17 cellular contexts compared by ENCODE assay signal in the genomic region with DNA sequence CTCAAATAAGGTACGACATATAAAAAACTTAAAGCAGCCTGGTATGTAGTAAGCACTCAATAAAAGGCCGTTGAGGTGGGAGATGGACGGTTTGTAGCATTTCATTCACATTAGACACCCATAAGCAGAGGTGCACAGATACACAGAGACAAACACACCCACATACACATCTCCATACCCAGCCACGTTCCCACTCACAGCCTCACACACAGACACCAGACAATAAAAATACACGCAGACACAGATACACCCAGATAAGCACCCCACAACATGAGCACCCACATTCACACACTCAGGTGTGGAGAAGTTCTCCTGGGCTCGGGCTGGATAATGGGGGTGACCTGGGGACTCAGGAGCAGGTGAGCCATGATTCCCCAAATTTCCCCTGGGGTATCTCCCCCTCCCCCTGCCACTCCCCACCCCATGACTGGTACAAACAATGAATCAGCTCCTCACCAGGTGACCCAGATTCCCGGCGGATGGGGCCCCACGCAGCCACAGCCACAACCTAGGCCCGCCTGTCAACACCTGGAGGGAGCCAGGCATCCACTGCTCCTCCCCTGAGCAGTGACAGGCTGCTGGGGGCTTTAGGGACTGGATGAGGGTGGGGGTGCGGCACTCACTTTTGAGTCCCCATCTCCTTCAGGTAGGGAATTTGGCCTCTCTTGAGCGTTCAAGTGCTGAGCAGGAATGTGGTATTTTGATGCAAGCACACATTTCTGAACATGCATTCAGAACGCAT. TPM values are rescaled to one million over a fixed set of nuclear protein-coding genes. Genes with fewer than 3 reads are reported as not detected.
DNase-seq lines count a peak whose midpoint lies in the region; ATAC-seq, FAIRE-seq and TF ChIP-seq lines count a peak whose summit lies in the region.
"Had no signal": no experiment of that assay in that cellular context is flagged by ENCODE, and none has a peak within 500 bp of the region (broad histone marks: within the 10 kb centered on the region; RNA-seq: fewer than 3 reads in every experiment).

No MANE protein-coding gene starts in this region.

- no peak overlapping the region for H2BK12ac ChIP-seq in H9 (ENCODE audit: insufficient read length, low read depth, low read length)

- TF ChIP-seq CTCF in CD4-positive, alpha-beta T cell (IDR thresholded peaks at IDR 0.05), result no peak
- TF ChIP-seq CTCF in H9 (conservative IDR thresholded peaks at IDR 0.05) (no peak), astrocyte (IDR thresholded peaks at IDR 0.05; ENCODE audit: insufficient read depth, low read depth, low read length) (no peak), upper lobe of left lung (IDR thresholded peaks at IDR 0.05) (no peak)

- POLR2A ChIA-PET in CD4-positive, alpha-beta T cell (lab: Charles Lee), result no interaction called here

- H3K27me3 Mint-ChIP-seq in CD4-positive, alpha-beta T cell, result peaks cover 89% of the 10 kb centered on the region
- H3K27me3 Mint-ChIP-seq in H9 (ENCODE audit: low read depth) (peaks cover 97% of the 10 kb centered on the region), astrocyte (ENCODE audit: low read depth, unreplicated experiment) (peaks cover 80% of the 10 kb centered on the region)
- H3K27me3 Mint-ChIP-seq in natural killer cell treated with Interleukin-12 subunit alpha and Interleukin-12 subunit beta and Interleukin-15 and Interleukin-18, amount 100 ng/mL, for 72 hours, result peaks cover 54 to 75% of the 10 kb centered on the region in 2 donors

- ATAC-seq in CD4-positive, alpha-beta T cell (ENCODE audit: poor library complexity), result no peak
- no peak for ATAC-seq in natural killer cell treated with Interleukin-12 subunit alpha and Interleukin-12 subunit beta and Interleukin-15 and Interleukin-18, amount 100 ng/mL, for 72 hours
- ATAC-seq in HG02623 (IDR thresholded peaks at IDR 0.05; ENCODE audit: unreplicated experiment), result no peak
- ATAC-seq in GM18511 (IDR thresholded peaks at IDR 0.05; ENCODE audit: unreplicated experiment), result no peak
- no peak for ATAC-seq in upper lobe of left lung (ENCODE audit: low FRiP score in 2 of 2)

- H2AK5ac ChIP-seq in H9 (ENCODE audit: insufficient read length, low read length), result no peak overlapping the region

- H3K36me3 Mint-ChIP-seq in CD4-positive, alpha-beta T cell (ENCODE audit: low read depth), result no peaks in the 10 kb centered on the region
- H3K36me3 Mint-ChIP-seq in H9 (ENCODE audit: insufficient read depth in 1 of 3, low read depth in 3 of 3) (peaks cover 0 to 3% (median 2%) of the 10 kb centered on the region in 3 experiments; a peak in 3 of 7 replicates), astrocyte (ENCODE audit: low read depth, unreplicated experiment) (peaks cover 4% of the 10 kb centered on the region)
- H3K36me3 Mint-ChIP-seq in natural killer cell treated with Interleukin-12 subunit alpha and Interleukin-12 subunit beta and Interleukin-15 and Interleukin-18, amount 100 ng/mL, for 72 hours, result no peaks in the 10 kb centered on the region

- no peak overlapping the region for H3K23ac ChIP-seq in H9 (ENCODE audit: insufficient read length, low read depth, low read length)

- H3K36me3 ChIP-seq in astrocyte (ENCODE audit: insufficient read depth, low read length) (no peaks in the 10 kb centered on the region), upper lobe of left lung (no peaks in the 10 kb centered on the region)
- H3K36me3 ChIP-seq: BLaER1, thoracic aorta had no signal

- CTCF ChIA-PET in CD4-positive, alpha-beta T cell (lab: Charles Lee), result no interaction called here

- H3K4me3 ChIP-seq in astrocyte (ENCODE audit: insufficient read depth, low read depth, low read length), result no peak overlapping the region
- H3K4me3 ChIP-seq in upper lobe of left lung, result no peak overlapping the region

- H4K20me1 ChIP-seq in H9 (ENCODE audit: control insufficient read depth, insufficient read depth, insufficient read length) (peaks cover 5% of the 10 kb centered on the region), astrocyte (ENCODE audit: insufficient read depth, low read length) (peaks cover 17% of the 10 kb centered on the region)

- TF ChIP-seq POLR2A in upper lobe of left lung (IDR thresholded peaks at IDR 0.05), result no peak

- no peak overlapping the region for H4K91ac ChIP-seq in H9 (ENCODE audit: insufficient read length, low read depth, low read length)

- H3K9me3 Mint-ChIP-seq in CD4-positive, alpha-beta T cell, result no peaks in the 10 kb centered on the region
- H3K9me3 Mint-ChIP-seq in H9 (peaks cover 6 to 10% of the 10 kb centered on the region in 2 experiments; a peak in 4 of 5 replicates), astrocyte (ENCODE audit: unreplicated experiment) (peaks cover 3% of the 10 kb centered on the region)
- H3K9me3 Mint-ChIP-seq in natural killer cell treated with Interleukin-12 subunit alpha and Interleukin-12 subunit beta and Interleukin-15 and Interleukin-18, amount 100 ng/mL, for 72 hours, result no peaks in the 10 kb centered on the region
- H3K9me3 Mint-ChIP-seq: activated CD4-positive, alpha-beta T cell treated with anti-CD3 and anti-CD28 coated beads, Interleukin-2, amount 10 ng/mL, durations not matched to agents 7 days and 5 days; memory B cell; T-helper 2 cell treated with Interferon-gamma antibody and Interleukin-4, amounts not matched to agents 5 μg/mL and 100 μg/mL, for 36 hours had no signal

- H3K4me1 Mint-ChIP-seq in CD4-positive, alpha-beta T cell (ENCODE audit: low read depth), result peaks cover 36% of the 10 kb centered on the region
- H3K4me1 Mint-ChIP-seq in H9 (peaks cover 26 to 50% of the 10 kb centered on the region in 2 experiments), astrocyte (ENCODE audit: low read depth, unreplicated experiment) (peaks cover 10% of the 10 kb centered on the region)
- peaks cover 24 to 26% of the 10 kb centered on the region in 2 donors for H3K4me1 Mint-ChIP-seq in natural killer cell treated with Interleukin-12 subunit alpha and Interleukin-12 subunit beta and Interleukin-15 and Interleukin-18, amount 100 ng/mL, for 72 hours (ENCODE audit: low read depth in 2 of 2)

- H4K5ac ChIP-seq in H9 (ENCODE audit: insufficient read length, low read depth, low read length), result no peak overlapping the region

- no peak overlapping the region for H3K56ac ChIP-seq in H9 (ENCODE audit: insufficient read length, low read depth, low read length)

- H2BK15ac ChIP-seq in H9 (ENCODE audit: low read depth, low read length), result no peak overlapping the region

- H3K27me3 ChIP-seq in CD4-positive, alpha-beta T cell (ENCODE audit: control insufficient read depth, insufficient read depth, low read length), result peaks cover 87% of the 10 kb centered on the region
- H3K27me3 ChIP-seq in H9 (ENCODE audit: insufficient read depth, low read length) (peaks cover 60% of the 10 kb centered on the region), astrocyte (ENCODE audit: insufficient read depth, low read length) (peaks cover 85% of the 10 kb centered on the region), upper lobe of left lung (peaks cover 0 to 51% (median 25%) of the 10 kb centered on the region in 4 donors)

- TF ChIP-seq EP300 in upper lobe of left lung (IDR thresholded peaks at IDR 0.05), result no peak

- H3K4me1 ChIP-seq in H9 (ENCODE audit: insufficient read depth, low read length) (no peaks in the 10 kb centered on the region; the same call in 1 of the 2 replicates), astrocyte (ENCODE audit: insufficient read depth, low read length) (peaks cover 20% of the 10 kb centered on the region), upper lobe of left lung (peaks cover 31 to 45% (median 39%) of the 10 kb centered on the region in 4 donors)

- H2BK5ac ChIP-seq in H9 (ENCODE audit: insufficient read length, low read length), result no peak overlapping the region

- H3T11ph ChIP-seq in H9 (ENCODE audit: low read length), result no peak overlapping the region

- H3K4me2 ChIP-seq in H9 (ENCODE audit: insufficient read depth, insufficient read length, low read length) (peak overlapping the region; percentile 60), astrocyte (ENCODE audit: low read length) (no peak overlapping the region)

- H3K14ac ChIP-seq in H9 (ENCODE audit: insufficient read depth, low read length), result no peak overlapping the region

- H3K9ac ChIP-seq in H9 (ENCODE audit: extremely low read depth, insufficient read length, low read length) (no peak overlapping the region), astrocyte (ENCODE audit: low read length) (no peak overlapping the region)
- H3K9ac ChIP-seq: BLaER1 had no signal

- no peaks in the 10 kb centered on the region for H3K9me3 ChIP-seq in CD4-positive, alpha-beta T cell (ENCODE audit: control insufficient read depth, low read length)
- no peaks in the 10 kb centered on the region for H3K9me3 ChIP-seq in H9 (ENCODE audit: control insufficient read depth, low read depth, low read length)
- peaks cover 6% of the 10 kb centered on the region for H3K9me3 ChIP-seq in astrocyte (ENCODE audit: insufficient read depth, low read depth, low read length)
- no peaks in the 10 kb centered on the region for H3K9me3 ChIP-seq in upper lobe of left lung
- H3K9me3 ChIP-seq: BLaER1, thoracic aorta had no signal

- no peak overlapping the region for H4K8ac ChIP-seq in H9 (replicated peaks; ENCODE audit: insufficient read length, low read depth, low read length)

- H2BK20ac ChIP-seq in H9 (ENCODE audit: low read depth, low read length, poor library complexity, severe bottlenecking), result no peak overlapping the region

- FAIRE-seq in astrocyte (lab: Jason Lieb, UNC), result no peak

- no peak overlapping the region for H2BK120ac ChIP-seq in H9 (ENCODE audit: low read depth, low read length, poor library complexity, severe bottlenecking)

- intact Hi-C loops in CD4-positive, alpha-beta T cell (cut with DNase I, micrococcal nuclease), result loop anchor here (10.0 kb wide), 2 partner anchors 288 to 298 kb away; a partner anchor contains a TSS

- no peak overlapping the region for H3K27ac ChIP-seq in CD4-positive, alpha-beta T cell (ENCODE audit: low read depth, low read length)
- no peak overlapping the region for H3K27ac ChIP-seq in H9 (ENCODE audit: insufficient read length, low read depth, low read length)
- no peak overlapping the region for H3K27ac ChIP-seq in astrocyte (ENCODE audit: low read depth, low read length)
- H3K27ac ChIP-seq in upper lobe of left lung, result no peak overlapping the region
- H3K27ac ChIP-seq: BLaER1, thoracic aorta had no signal

- no peak for DNase-seq in CD4-positive, alpha-beta T cell
- DNase-seq in H9, result peak; percentile 28
- no peak for DNase-seq in astrocyte (ENCODE audit: low read depth)
- DNase-seq in natural killer cell treated with Interleukin-12 subunit alpha and Interleukin-12 subunit beta and Interleukin-15 and Interleukin-18, amount 100 ng/mL, for 72 hours (ENCODE audit: low spot score), result no peak
- no peak for DNase-seq in upper lobe of left lung
- no peak for DNase-seq in activated CD4-positive, CD25-positive, alpha-beta regulatory T cell treated with anti-CD3 and anti-CD28 coated beads, Interleukin-2, amount 50 U/mL, for 72 hours
- DNase-seq: activated CD4-positive, alpha-beta T cell treated with anti-CD3 and anti-CD28 coated beads, Interleukin-2, amount 10 ng/mL, durations not matched to agents 7 days and 5 days; effector memory CD4-positive, alpha-beta T cell; foreskin melanocyte; NCI-H774 had no signal

- H2AFZ ChIP-seq in H9 (ENCODE audit: low read length), result no peak overlapping the region
- H2AFZ ChIP-seq in astrocyte (ENCODE audit: low read depth, low read length), result no peak overlapping the region

- peaks cover 11% of the 10 kb centered on the region for H3K23me2 ChIP-seq in H9 (ENCODE audit: insufficient read length, low read depth, low read length, poor library complexity, severe bottlenecking)

- no peak overlapping the region for H3K18ac ChIP-seq in H9 (ENCODE audit: insufficient read length, low read depth, low read length)

- no peak overlapping the region for H3K27ac Mint-ChIP-seq in CD4-positive, alpha-beta T cell
- no peak overlapping the region for H3K27ac Mint-ChIP-seq in H9
- no peak overlapping the region for H3K27ac Mint-ChIP-seq in astrocyte (ENCODE audit: unreplicated experiment)
- H3K27ac Mint-ChIP-seq in natural killer cell treated with Interleukin-12 subunit alpha and Interleukin-12 subunit beta and Interleukin-15 and Interleukin-18, amount 100 ng/mL, for 72 hours, result no peak overlapping the region
- H3K27ac Mint-ChIP-seq: activated CD4-positive, alpha-beta T cell treated with anti-CD3 and anti-CD28 coated beads, Interleukin-2, amount 10 ng/mL, durations not matched to agents 7 days and 5 days; memory B cell; T-helper 2 cell treated with Interferon-gamma antibody and Interleukin-4, amounts not matched to agents 5 μg/mL and 100 μg/mL, for 36 hours had no signal

- H3K4me3 Mint-ChIP-seq in CD4-positive, alpha-beta T cell, result peak overlapping the region; percentile 82
- H3K4me3 Mint-ChIP-seq in H9 (peak overlapping the region; percentile 55 to 72; a peak in 4 of 5 replicates), astrocyte (ENCODE audit: unreplicated experiment) (peak overlapping the region; percentile 74)
- H3K4me3 Mint-ChIP-seq in natural killer cell treated with Interleukin-12 subunit alpha and Interleukin-12 subunit beta and Interleukin-15 and Interleukin-18, amount 100 ng/mL, for 72 hours, result peak overlapping the region; percentile 18

- H3K79me1 ChIP-seq in H9 (ENCODE audit: insufficient read depth, low read depth, low read length, poor library complexity, severe bottlenecking), result no peaks in the 10 kb centered on the region

- H3K79me2 ChIP-seq in H9 (ENCODE audit: insufficient read depth, low read length) (no peaks in the 10 kb centered on the region), astrocyte (ENCODE audit: insufficient read depth, low read length) (no peaks in the 10 kb centered on the region)

- H3K4ac ChIP-seq in H9 (ENCODE audit: low read depth, low read length), result no peak overlapping the region

- no CpG with 5 or more reads among the region's 13 CpGs for WGBS in H9 (ENCODE audit: extremely low coverage, insufficient read length, low lambda C conversion rate)
- 73 to 81% methylated on average over 9 to 13 of the region's 13 CpGs for WGBS in upper lobe of left lung, 2 donors

RNA-seq across cellular contexts. Expression of a gene that starts 2.7 kb away (rescaled TPM):
- not detected for total RNA-seq in CD4-positive, alpha-beta T cell
- total RNA-seq in H9 (2021), result 1.1 and 1.2 TPM in 2 replicates
- total RNA-seq in astrocyte, result 1.00 and 1.2 TPM in 2 replicates
- total RNA-seq in natural killer cell treated with Interleukin-12 subunit alpha and Interleukin-12 subunit beta and Interleukin-15 and Interleukin-18, amount 100 ng/mL, for 72 hours, result not detected
- total RNA-seq in upper lobe of left lung, result under 1 TPM in 4 of 6 donors, not detected in 2; 0.20 to 0.91 (median 0.54) TPM
- total RNA-seq: activated CD4-positive, alpha-beta T cell treated with anti-CD3 and anti-CD28 coated beads, Interleukin-2, amount 10 ng/mL, durations not matched to agents 7 days and 5 days; bronchial epithelial cell had no signal

RNA-seq across cellular contexts. Expression of a gene that starts 23.4 kb away (rescaled TPM):
- under 1 TPM; 0.59 to 0.85 TPM for total RNA-seq in CD4-positive, alpha-beta T cell
- total RNA-seq in H9 (2021) (1.7 and 2.5 TPM in 2 replicates), astrocyte (not detected in 2 replicates), upper lobe of left lung (10 to 100 TPM in 1 of 6 donors, 1 to 10 TPM in 4, under 1 TPM in 1; 0.61 to 12.7 (median 2.5) TPM)
- under 1 TPM; 0.45 to 0.71 TPM for total RNA-seq in natural killer cell treated with Interleukin-12 subunit alpha and Interleukin-12 subunit beta and Interleukin-15 and Interleukin-18, amount 100 ng/mL, for 72 hours
- total RNA-seq: bronchial epithelial cell, thoracic aorta had no signal

Comparison
In these comparisons a context has a peak if more than half of its experiments do, and no peak if none do; other contexts are left out.
1. H3K4me3 Mint-ChIP-seq: peak in every context shown above with its lines; median percentile 82 in CD4-positive, alpha-beta T cell; 74 in astrocyte; 64 in H9; 18 in natural killer cell treated with Interleukin-12 subunit alpha and Interleukin-12 subunit beta and Interleukin-15 and Interleukin-18, amount 100 ng/mL, for 72 hours.